Comparison of ENCODE assay signal across 5 cellular contexts in the genomic region with DNA sequence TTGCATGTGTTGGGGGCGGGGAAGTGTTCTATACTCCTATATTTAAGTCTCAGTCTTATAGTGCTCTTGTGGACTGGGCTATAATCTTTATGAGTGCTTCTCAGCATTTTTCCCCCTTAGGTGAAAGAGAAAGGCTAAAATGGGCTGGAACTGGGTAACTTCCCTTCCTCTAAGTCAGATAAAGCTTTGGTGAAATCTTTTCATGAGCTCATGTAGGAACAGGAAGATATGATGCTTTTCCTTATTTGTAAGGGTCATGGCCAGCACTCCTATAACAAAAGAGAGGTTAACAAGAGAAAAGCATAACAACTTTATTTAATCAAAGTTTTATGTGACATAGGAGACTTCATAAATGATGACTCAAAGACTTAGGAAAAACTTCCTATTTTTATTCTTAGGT.
"Had no signal": no experiment of that assay in that cellular context is flagged by ENCODE, and none has a peak within 500 bp of the region (broad histone marks: within the 10 kb centered on the region; RNA-seq: fewer than 3 reads in every experiment).

No MANE protein-coding gene starts in this region.

- FAIRE-seq: H1, H54, HTR-8/SVneo had no signal

- H3K4me3 ChIP-seq: GM23338 had no signal

- H3K4me2 ChIP-seq: GM23338 had no signal

- ATAC-seq: GM23338 had no signal

- DNase-seq: HCEC 1CT had no signal

- H2AFZ ChIP-seq: GM23338 had no signal
